In genomic region chr15:45448066-45448510, GRCh38 we compare ENCODE assay signal across 1 cellular context.
TF ChIP-seq lines count a peak whose summit lies in the region.

No MANE protein-coding gene starts in this region.

TF ChIP-seq in GM12878, 131 proteins besides CTCF, POLR2A, EP300 and RAD21 (continued from another document):
- TF ChIP-seq BCLAF1 (IDR thresholded peaks at IDR 0.05) (no peak), RUNX3 (IDR thresholded peaks at IDR 0.05; ENCODE audit: low read length) (no peak), SMAD5 (IDR thresholded peaks at IDR 0.05; ENCODE audit: low read depth) (no peak), IRF3 (IDR thresholded peaks at IDR 0.05) (no peak), RAD51 (IDR thresholded peaks at IDR 0.05) (no peak), LARP7 (IDR thresholded peaks at IDR 0.05) (0 out of 2 replicates have a peak, but pooled peaks have one; percentile 26), EGR1 (IDR thresholded peaks at IDR 0.05; ENCODE audit: borderline replicate concordance in 1 of 2, low read depth in 2 of 2, low read length in 2 of 2) (no peak), SMC3 (IDR thresholded peaks at IDR 0.05; ENCODE audit: borderline replicate concordance, low read length) (no peak), PAX5 (IDR thresholded peaks at IDR 0.05; ENCODE audit: borderline replicate concordance, low read depth, low read length) (no peak), IKZF1 (conservative IDR thresholded peaks at IDR 0.05) (peak; percentile 36; the same call in 1 of the 2 replicates), CEBPZ (IDR thresholded peaks at IDR 0.05; ENCODE audit: low read depth, low read length) (no peak), FOXM1 (IDR thresholded peaks at IDR 0.05; ENCODE audit: low read depth, low read length) (no peak), ELK1 (IDR thresholded peaks at IDR 0.05; ENCODE audit: low read depth, low read length) (no peak), TCF12 (IDR thresholded peaks at IDR 0.05; ENCODE audit: low read depth, low read length) (no peak), NFIC (IDR thresholded peaks at IDR 0.05; ENCODE audit: low read depth, low read length) (no peak), SIX5 (IDR thresholded peaks at IDR 0.05; ENCODE audit: low read depth, low read length, severe bottlenecking) (no peak), ZBTB11 (CRISPR knock-in tag; IDR thresholded peaks at IDR 0.05) (no peak)
